In genomic region chr3:129535075-129535474, GRCh38 we compare ENCODE assay signal across 1 cellular context.
TF ChIP-seq lines count a peak whose summit lies in the region.

No MANE protein-coding gene starts in this region.

TF ChIP-seq in HEK293, 187 proteins besides CTCF, POLR2A, EP300 and RAD21 (continued from another document):
- TF ChIP-seq ZNF677 (tag by site-specific recombination; IDR thresholded peaks at IDR 0.05) (no peak), ZNF785 (tag by site-specific recombination; IDR thresholded peaks at IDR 0.05) (no peak), ZNF658 (tag by site-specific recombination; IDR thresholded peaks at IDR 0.05) (no peak), ZNF423 (tag by site-specific recombination; IDR thresholded peaks at IDR 0.05) (no peak), ZNF549 (tag by site-specific recombination; IDR thresholded peaks at IDR 0.05) (no peak)
